In genomic region chr11:121672630-121673487, GRCh38 we compare ENCODE assay signal across 14 cellular contexts.
A peak's percentile ranks its signal among the peaks of the same experiment; 100 is the strongest.
DNase-seq lines count a peak whose midpoint lies in the region; ATAC-seq and TF ChIP-seq lines count a peak whose summit lies in the region.
"Had no signal": no experiment of that assay in that cellular context is flagged by ENCODE, and none has a peak within 500 bp of the region (broad histone marks: within the 10 kb centered on the region; RNA-seq: fewer than 3 reads in every experiment).

No MANE protein-coding gene starts in this region.

- WGBS in GM23248 (ENCODE audit: low coverage in 1 of 2, low lambda C conversion rate in 2 of 2, missing lambda C conversion rate in 2 of 2), 2 experiments = 20 to 26% methylated on average over 12 to 13 of the region's 13 CpGs
- 57 to 72% methylated on average over 13 of the region's 13 CpGs for WGBS in sigmoid colon, 2 donors

- DNase-seq in GM23248 (peak; percentile 76), caudate nucleus (lab: John Stamatoyannopoulos, UW) (no peak), left ventricle myocardium superior (peak; percentile 38), sigmoid colon (peak; percentile 85), UCSD-AML1 (lab: John Stamatoyannopoulos, UW; ENCODE audit: unreplicated experiment) (no peak), HT-29 (ENCODE audit: low spot score) (no peak)
- no peak for DNase-seq in activated T-cell treated with anti-CD3 and anti-CD28 coated beads, Interleukin-2, amount 50 U/mL, for 4 hours
- DNase-seq: activated CD4-positive, alpha-beta memory T cell treated with anti-CD3 and anti-CD28 coated beads for 36 hours; activated gamma-delta T cell treated with Interleukin-2 at 50 U/mL for 16 hours; NCI-H187 treated with DMSO at 0.1 percent for 48 hours had no signal

- H3K9me3 ChIP-seq in GM23248 (ENCODE audit: low read depth) (no peaks in the 10 kb centered on the region), sigmoid colon (no peaks in the 10 kb centered on the region)
- H3K9me3 ChIP-seq: HAP-1 had no signal

- no peaks in the 10 kb centered on the region for H3K9me3 Mint-ChIP-seq in activated T-cell treated with anti-CD3 and anti-CD28 coated beads, Interleukin-2, amount 50 U/mL, for 4 hours
- H3K9me3 Mint-ChIP-seq: activated CD4-positive, alpha-beta memory T cell treated with anti-CD3 and anti-CD28 coated beads for 36 hours; type B pancreatic cell had no signal

- H3K27me3 Mint-ChIP-seq in activated T-cell treated with anti-CD3 and anti-CD28 coated beads, Interleukin-2, amount 50 U/mL, for 4 hours (ENCODE audit: low read depth) = no peaks in the 10 kb centered on the region
- H3K27me3 Mint-ChIP-seq: activated CD4-positive, alpha-beta memory T cell treated with anti-CD3 and anti-CD28 coated beads for 36 hours had no signal

- no peak for TF ChIP-seq POLR2A in sigmoid colon (IDR thresholded peaks at IDR 0.05)

- no peaks in the 10 kb centered on the region for H4K20me1 ChIP-seq in GM23248 (ENCODE audit: insufficient read depth)

- TF ChIP-seq CTCF in sigmoid colon (IDR thresholded peaks at IDR 0.05) = no peak

- H3K27ac ChIP-seq in GM23248 = no peak overlapping the region
- H3K27ac ChIP-seq in caudate nucleus (ENCODE audit: low read depth, low read length) = peak overlapping the region; percentile 11
- peak overlapping the region; percentile 82 to 90 (median 84) for H3K27ac ChIP-seq in sigmoid colon

- H3F3A ChIP-seq in GM23248 (ENCODE audit: insufficient read depth) = no peaks in the 10 kb centered on the region

- no peak overlapping the region for H3K4me3 Mint-ChIP-seq in activated T-cell treated with anti-CD3 and anti-CD28 coated beads, Interleukin-2, amount 50 U/mL, for 4 hours
- H3K4me3 Mint-ChIP-seq: activated CD4-positive, alpha-beta memory T cell treated with anti-CD3 and anti-CD28 coated beads for 36 hours; neural crest cell had no signal

- H3K9ac ChIP-seq in GM23248 = no peak overlapping the region

- no peaks in the 10 kb centered on the region for H3K36me3 ChIP-seq in GM23248 (ENCODE audit: low read depth)
- H3K36me3 ChIP-seq in sigmoid colon = no peaks in the 10 kb centered on the region
- H3K36me3 ChIP-seq: HAP-1 had no signal

- no peaks in the 10 kb centered on the region for H3K27me3 ChIP-seq in GM23248 (replicated peaks; ENCODE audit: insufficient read depth)
- H3K27me3 ChIP-seq in sigmoid colon = no peaks in the 10 kb centered on the region

- H3K4me1 Mint-ChIP-seq in activated T-cell treated with anti-CD3 and anti-CD28 coated beads, Interleukin-2, amount 50 U/mL, for 4 hours (ENCODE audit: low read depth) = no peaks in the 10 kb centered on the region

- H3K79me2 ChIP-seq in GM23248 (ENCODE audit: insufficient read depth) = no peaks in the 10 kb centered on the region

- H3K4me1 ChIP-seq in GM23248 (ENCODE audit: insufficient read depth) = peaks cover 38% of the 10 kb centered on the region
- peaks cover 0 to 43% (median 39%) of the 10 kb centered on the region in 4 donors for H3K4me1 ChIP-seq in sigmoid colon

- TF ChIP-seq EP300 in sigmoid colon (IDR thresholded peaks at IDR 0.05) = peak in 1 of 4 donors; percentile 14

- H3K36me3 Mint-ChIP-seq in activated T-cell treated with anti-CD3 and anti-CD28 coated beads, Interleukin-2, amount 50 U/mL, for 4 hours (ENCODE audit: insufficient read depth) = no peaks in the 10 kb centered on the region
- H3K36me3 Mint-ChIP-seq: activated CD4-positive, alpha-beta memory T cell treated with anti-CD3 and anti-CD28 coated beads for 36 hours; type B pancreatic cell had no signal

- ATAC-seq in left ventricle myocardium superior (peak; percentile 73), GM21367 (IDR thresholded peaks at IDR 0.05; ENCODE audit: unreplicated experiment) (no peak)
- no peak for ATAC-seq in activated T-cell treated with anti-CD3 and anti-CD28 coated beads, Interleukin-2, amount 50 U/mL, for 4 hours

- in situ Hi-C loops in GM23248 (cut with MboI) = no loop called here

- H2AFZ ChIP-seq in GM23248 = peak overlapping the region; percentile 52

- H3K9me2 ChIP-seq in GM23248 (ENCODE audit: insufficient read depth) = no peaks in the 10 kb centered on the region

- H3K4me3 ChIP-seq in GM23248 (no peak overlapping the region), sigmoid colon (no peak overlapping the region)
- H3K4me3 ChIP-seq: HAP-1 had no signal

- H3K4me2 ChIP-seq in GM23248 (ENCODE audit: unreplicated experiment) = no peak overlapping the region

- intact Hi-C loops in left ventricle myocardium superior (cut with micrococcal nuclease) (no loop called here), sigmoid colon (cut with DNase I) (loop anchor here (2.0 to 5.0 kb wide), 3 partner anchors 50 to 429 kb away; no protein-coding TSS in a partner anchor)

Comparison
In these comparisons a context has a peak if more than half of its experiments do, and no peak if none do; other contexts are left out.
1. DNase-seq: peak in GM23248 (single experiment), left ventricle myocardium superior (single experiment) and sigmoid colon (single experiment); none in caudate nucleus (0 of 61), UCSD-AML1 (single experiment), activated T-cell treated with anti-CD3 and anti-CD28 coated beads, Interleukin-2, amount 50 U/mL, for 4 hours (single experiment) and HT-29 (single experiment).